31 cellular contexts compared by ENCODE assay signal in the genomic region with DNA sequence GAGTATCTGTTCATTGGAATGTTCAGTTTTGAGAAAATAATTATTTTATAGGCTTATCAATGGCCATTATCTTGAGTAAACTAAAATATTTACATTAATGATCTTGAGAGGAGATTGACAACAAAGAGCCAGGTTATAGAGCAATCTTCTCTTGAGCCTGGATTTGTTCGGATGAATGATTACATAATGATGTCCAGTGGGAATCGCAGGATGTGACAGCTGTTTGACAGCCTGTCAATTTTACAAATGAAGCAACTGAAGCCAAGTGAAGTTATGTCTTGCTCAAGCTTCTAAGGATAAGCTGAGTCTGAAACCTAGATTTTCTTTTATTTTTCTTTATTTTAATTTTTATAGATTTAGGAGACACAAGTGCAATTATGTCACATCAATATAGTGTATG.
"Had no signal": no experiment of that assay in that cellular context is flagged by ENCODE, and none has a peak within 500 bp of the region (broad histone marks: within the 10 kb centered on the region; RNA-seq: fewer than 3 reads in every experiment).

No MANE protein-coding gene starts in this region.

- DNase-seq: activated effector memory CD4-positive, alpha-beta T cell treated with Interleukin-2 at 50 U/mL for 16 hours; activated gamma-delta T cell; activated gamma-delta T cell treated with Interleukin-2 at 50 U/mL for 16 hours; activated naive CD4-positive, alpha-beta T cell; activated naive CD4-positive, alpha-beta T cell treated with anti-CD3 and anti-CD28 coated beads for 36 hours; activated naive CD4-positive, alpha-beta T cell treated with anti-CD3 and anti-CD28 coated beads, Interleukin-2, amount 10 ng/mL, durations not matched to agents 7 days and 5 days; activated naive CD4-positive, alpha-beta T cell treated with anti-CD3 and anti-CD28 coated beads, Interleukin-2, amount 50 U/mL, for 16 hours; activated naive CD4-positive, alpha-beta T cell treated with Interleukin-2 at 50 U/mL for 16 hours; activated naive CD8-positive, alpha-beta T cell treated with anti-CD3 and anti-CD28 coated beads for 36 hours; activated naive CD8-positive, alpha-beta T cell treated with anti-CD3 and anti-CD28 coated beads, Interleukin-2, amount 10 ng/mL, durations not matched to agents 7 days and 5 days; activated naive CD8-positive, alpha-beta T cell treated with anti-CD3 and anti-CD28 coated beads, Interleukin-2, amount 50 U/mL, for 24 hours; activated T-cell treated with anti-CD3 and anti-CD28 coated beads, Interleukin-2, amount 50 U/mL, for 1 hour; activated T-cell treated with anti-CD3 and anti-CD28 coated beads, Interleukin-2, amount 50 U/mL, for 24 hours; activated T-cell treated with anti-CD3 and anti-CD28 coated beads, Interleukin-2, amount 50 U/mL, for 4 hours; activated T-cell treated with anti-CD3 and anti-CD28 coated beads, Interleukin-2, amount 50 U/mL, for 48 hours; activated T-cell treated with anti-CD3 and anti-CD28 coated beads, Interleukin-2, amount 50 U/mL, for 72 hours; adrenal gland; amniotic stem cell; amygdala; anterior cingulate cortex; aorta; body of pancreas; brain microvascular endothelial cell; caudate nucleus; central memory CD4-positive, alpha-beta T cell; cerebellar nuclear complex had no signal

- H3K27me3 ChIP-seq: adrenal gland, ascending aorta, body of pancreas, brain microvascular endothelial cell, breast epithelium, cardiac muscle cell had no signal

- ATAC-seq: activated naive CD4-positive, alpha-beta T cell treated with anti-CD3 and anti-CD28 coated beads, Interleukin-2, amount 50 U/mL, for 72 hours; activated naive CD8-positive, alpha-beta T cell treated with anti-CD3 and anti-CD28 coated beads, Interleukin-2, amount 50 U/mL, for 24 hours; activated T-cell treated with anti-CD3 and anti-CD28 coated beads, Interleukin-2, amount 50 U/mL, for 4 hours; activated T-cell treated with anti-CD3 and anti-CD28 coated beads, Interleukin-2, amount 50 U/mL, for 72 hours; activated T-helper 17 cell treated with anti-CD3 and anti-CD28 coated beads, Interleukin-2, amount 50 U/mL, for 72 hours; body of pancreas had no signal

- H3K9me3 ChIP-seq: adrenal gland, ascending aorta, body of pancreas, breast epithelium had no signal

- H3K27ac ChIP-seq: adrenal gland, ascending aorta, body of pancreas, brain microvascular endothelial cell, breast epithelium, cardiac muscle cell had no signal

- H3K36me3 ChIP-seq: adrenal gland, ascending aorta, brain microvascular endothelial cell, breast epithelium, cardiac muscle cell had no signal

- H3K4me1 ChIP-seq: adrenal gland, ascending aorta, breast epithelium had no signal

- H3K4me3 ChIP-seq: adrenal gland, ascending aorta, body of pancreas, breast epithelium, cardiac muscle cell had no signal
